In genomic region chr12:75623631-75624118, GRCh38 we compare ENCODE assay signal across 11 cellular contexts.
DNase-seq lines count a peak whose midpoint lies in the region; ATAC-seq, FAIRE-seq and TF ChIP-seq lines count a peak whose summit lies in the region.
"Had no signal": no experiment of that assay in that cellular context is flagged by ENCODE, and none has a peak within 500 bp of the region (broad histone marks: within the 10 kb centered on the region; RNA-seq: fewer than 3 reads in every experiment).

No MANE protein-coding gene starts in this region.

- no peaks in the 10 kb centered on the region for H3K27me3 Mint-ChIP-seq in astrocyte (ENCODE audit: low read depth, unreplicated experiment)

- ATAC-seq in upper lobe of left lung (ENCODE audit: low FRiP score in 2 of 2) (no peak), GM21723 (IDR thresholded peaks at IDR 0.05; ENCODE audit: unreplicated experiment) (no peak)

- peak overlapping the region; percentile 30 for H2AFZ ChIP-seq in astrocyte (ENCODE audit: low read depth, low read length)
- H2AFZ ChIP-seq in neuronal stem cell (ENCODE audit: low read length) = no peak overlapping the region

- H2BK5ac ChIP-seq in neuronal stem cell (ENCODE audit: low read length) = no peak overlapping the region

- no peak for FAIRE-seq in astrocyte (lab: Jason Lieb, UNC)

- H3K4me3 ChIP-seq in astrocyte (ENCODE audit: insufficient read depth, low read depth, low read length) (no peak overlapping the region), upper lobe of left lung (no peak overlapping the region), neuronal stem cell (ENCODE audit: low read length in 2 of 2) (no peak overlapping the region)
- H3K4me3 ChIP-seq: esophagus muscularis mucosa had no signal

- 62 to 69% methylated on average over 2 of the region's 2 CpGs for WGBS in upper lobe of left lung, 2 donors
- WGBS in neuronal stem cell (ENCODE audit: extremely low coverage in 2 of 2, insufficient read length in 2 of 2, insufficient replicate concordance in 1 of 2), 2 donors = no CpG with 5 or more reads among the region's 2 CpGs

- no peak overlapping the region for H3K14ac ChIP-seq in neuronal stem cell (ENCODE audit: low read length)

- H3K4me1 ChIP-seq in astrocyte (ENCODE audit: insufficient read depth, low read length) = peaks cover 4% of the 10 kb centered on the region
- H3K4me1 ChIP-seq in upper lobe of left lung = no peaks in the 10 kb centered on the region
- peaks cover 0 to 7% of the 10 kb centered on the region in 2 donors for H3K4me1 ChIP-seq in neuronal stem cell (ENCODE audit: control insufficient read depth in 2 of 2, insufficient read depth in 1 of 2, low read depth in 1 of 2, low read length in 2 of 2)
- H3K4me1 ChIP-seq: esophagus muscularis mucosa had no signal

- no peak overlapping the region for H2BK15ac ChIP-seq in neuronal stem cell (ENCODE audit: low read length)

- H3K27ac ChIP-seq in astrocyte (ENCODE audit: low read depth, low read length) (no peak overlapping the region), upper lobe of left lung (no peak overlapping the region), neuronal stem cell (replicated peaks; ENCODE audit: low read length) (no peak overlapping the region)
- H3K27ac ChIP-seq: esophagus muscularis mucosa had no signal

- peak overlapping the region; percentile 91 for H3K27ac Mint-ChIP-seq in astrocyte (ENCODE audit: unreplicated experiment)

- no peak overlapping the region for H3K4me3 Mint-ChIP-seq in astrocyte (ENCODE audit: unreplicated experiment)

- no peak overlapping the region for H4K91ac ChIP-seq in neuronal stem cell (ENCODE audit: low read depth, low read length, poor library complexity)

- H2BK12ac ChIP-seq in neuronal stem cell (ENCODE audit: low read length) = no peak overlapping the region

- H3K23ac ChIP-seq in neuronal stem cell (ENCODE audit: low read depth, low read length, poor library complexity) = no peak overlapping the region

- no peaks in the 10 kb centered on the region for H3K27me3 ChIP-seq in astrocyte (ENCODE audit: insufficient read depth, low read length)
- H3K27me3 ChIP-seq in upper lobe of left lung = no peaks in the 10 kb centered on the region
- no peaks in the 10 kb centered on the region for H3K27me3 ChIP-seq in neuronal stem cell (ENCODE audit: control insufficient read depth in 3 of 3, insufficient read depth in 3 of 3, low read depth in 1 of 3, low read length in 3 of 3)
- H3K27me3 ChIP-seq: esophagus muscularis mucosa had no signal

- no peak overlapping the region for H3K4me2 ChIP-seq in astrocyte (ENCODE audit: low read length)
- H3K4me2 ChIP-seq in neuronal stem cell (ENCODE audit: insufficient read depth, low read length, poor library complexity, severe bottlenecking) = no peak overlapping the region

- no peak overlapping the region for H3K4ac ChIP-seq in neuronal stem cell (ENCODE audit: low read length)

- no peak overlapping the region for H2AK5ac ChIP-seq in neuronal stem cell (ENCODE audit: low read depth, low read length)

- no peak overlapping the region for H3K18ac ChIP-seq in neuronal stem cell (ENCODE audit: low read length)

- peaks cover 20% of the 10 kb centered on the region for H3K4me1 Mint-ChIP-seq in astrocyte (ENCODE audit: low read depth, unreplicated experiment)

- in situ Hi-C loops in ACHN (cut with HindIII; ENCODE audit: low pct_ligation_motif_present, low pct_unique_long_range_greater_than_20kb, low sequenced_read_pairs) = no loop called here

- H3K9ac ChIP-seq in astrocyte (ENCODE audit: low read length) = no peak overlapping the region
- no peak overlapping the region for H3K9ac ChIP-seq in neuronal stem cell (ENCODE audit: low read depth, low read length, poor library complexity)

- H2BK120ac ChIP-seq in neuronal stem cell (ENCODE audit: low read depth, low read length) = no peak overlapping the region

- no peaks in the 10 kb centered on the region for H3K79me2 ChIP-seq in astrocyte (ENCODE audit: insufficient read depth, low read length)

- no peak for TF ChIP-seq EP300 in upper lobe of left lung (IDR thresholded peaks at IDR 0.05)

- H3K79me1 ChIP-seq in neuronal stem cell (ENCODE audit: low read depth, low read length) = no peaks in the 10 kb centered on the region

- TF ChIP-seq CTCF in astrocyte (IDR thresholded peaks at IDR 0.05; ENCODE audit: insufficient read depth, low read depth, low read length) (peak; percentile 27), upper lobe of left lung (IDR thresholded peaks at IDR 0.05) (peak in 1 of 6 experiments; percentile 6)

- H3K36me3 Mint-ChIP-seq in astrocyte (ENCODE audit: low read depth, unreplicated experiment) = no peaks in the 10 kb centered on the region

- no peaks in the 10 kb centered on the region for H3K9me3 ChIP-seq in astrocyte (ENCODE audit: insufficient read depth, low read depth, low read length)
- H3K9me3 ChIP-seq in upper lobe of left lung = no peaks in the 10 kb centered on the region
- no peaks in the 10 kb centered on the region for H3K9me3 ChIP-seq in neuronal stem cell (replicated peaks in 1 of 2; ENCODE audit: control insufficient read depth in 2 of 2, insufficient read depth in 1 of 2, low read depth in 1 of 2, low read length in 2 of 2)
- H3K9me3 ChIP-seq: esophagus muscularis mucosa had no signal

- no peak overlapping the region for H4K8ac ChIP-seq in neuronal stem cell (ENCODE audit: low read depth, low read length)

- H3K36me3 ChIP-seq in astrocyte (ENCODE audit: insufficient read depth, low read length) = no peaks in the 10 kb centered on the region
- no peaks in the 10 kb centered on the region for H3K36me3 ChIP-seq in upper lobe of left lung
- no peaks in the 10 kb centered on the region for H3K36me3 ChIP-seq in neuronal stem cell (replicated peaks in 1 of 2; ENCODE audit: control insufficient read depth in 2 of 2, insufficient read depth in 2 of 2, low read length in 2 of 2)
- H3K36me3 ChIP-seq: esophagus muscularis mucosa had no signal

- H3K9me3 Mint-ChIP-seq in astrocyte (ENCODE audit: unreplicated experiment) = peaks cover 2% of the 10 kb centered on the region

- DNase-seq in ACHN (peak; percentile 68), HS-27A (ENCODE audit: low read depth) (peak; percentile 61), astrocyte (ENCODE audit: low read depth) (peak; percentile 21), iris pigment epithelial cell (ENCODE audit: low read depth) (peak; percentile 69), upper lobe of left lung (no peak), neuronal stem cell (ENCODE audit: low spot score) (no peak)
- DNase-seq in activated CD4-positive, CD25-positive, alpha-beta regulatory T cell treated with anti-CD3 and anti-CD28 coated beads, Interleukin-2, amount 50 U/mL, for 72 hours = no peak
- DNase-seq: NCI-H187 treated with DMSO at 0.1 percent for 48 hours; stimulated activated CD4-positive, alpha-beta T cell treated with anti-CD3 and anti-CD28 coated beads, Interleukin-15, amount 100 ng/mL, for 24 hours had no signal

- TF ChIP-seq POLR2A in upper lobe of left lung (IDR thresholded peaks at IDR 0.05) = no peak

- no peaks in the 10 kb centered on the region for H4K20me1 ChIP-seq in astrocyte (ENCODE audit: insufficient read depth, low read length)

Comparison
In these comparisons a context has a peak if more than half of its experiments do, and no peak if none do; other contexts are left out.
1. DNase-seq: peak in ACHN (single experiment), HS-27A (single experiment), astrocyte (single experiment) and iris pigment epithelial cell (single experiment); none in upper lobe of left lung (0 of 2), activated CD4-positive, CD25-positive, alpha-beta regulatory T cell treated with anti-CD3 and anti-CD28 coated beads, Interleukin-2, amount 50 U/mL, for 72 hours (single experiment) and neuronal stem cell (single experiment).